16 cellular contexts compared by ENCODE assay signal in the genomic region with DNA sequence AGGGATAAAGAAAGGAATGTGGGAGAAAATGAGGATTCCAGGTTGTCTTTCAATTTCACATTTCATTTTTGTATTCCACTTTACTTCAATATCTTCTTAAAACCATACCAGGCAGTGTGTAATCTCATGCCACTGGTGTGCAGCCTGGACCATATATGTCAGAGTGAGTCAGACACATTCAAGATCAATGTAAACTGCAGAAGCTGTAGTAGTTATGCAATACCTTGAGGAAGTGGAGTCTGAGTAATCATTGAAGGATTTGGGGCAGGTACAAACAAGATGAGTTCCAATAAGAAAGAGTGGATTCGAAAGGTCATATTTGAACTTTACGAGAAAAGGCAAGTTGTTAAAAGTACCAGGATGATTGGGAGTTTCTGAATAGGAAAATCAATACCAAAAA. TPM values are rescaled to one million over a fixed set of nuclear protein-coding genes. Genes with fewer than 3 reads are reported as not detected.
DNase-seq lines count a peak whose midpoint lies in the region; ATAC-seq, FAIRE-seq and TF ChIP-seq lines count a peak whose summit lies in the region.
"Had no signal": no experiment of that assay in that cellular context is flagged by ENCODE, and none has a peak within 500 bp of the region (broad histone marks: within the 10 kb centered on the region; RNA-seq: fewer than 3 reads in every experiment).

No MANE protein-coding gene starts in this region.

- no peaks in the 10 kb centered on the region for H3K9me3 ChIP-seq in breast epithelium
- H3K9me3 ChIP-seq in upper lobe of right lung, result no peaks in the 10 kb centered on the region
- H3K9me3 ChIP-seq: testis had no signal

- H3K9me3 Mint-ChIP-seq in MCF 10A (ENCODE audit: unreplicated experiment), result peaks cover 20% of the 10 kb centered on the region
- H3K9me3 Mint-ChIP-seq in stimulated activated naive CD8-positive, alpha-beta T cell treated with anti-CD3 and anti-CD28 coated beads, Interleukin-15, amount 100 ng/mL, for 72 hours, result peaks cover 0 to 7% of the 10 kb centered on the region in 2 donors
- H3K9me3 Mint-ChIP-seq: activated naive CD8-positive, alpha-beta T cell treated with anti-CD3 and anti-CD28 coated beads for 36 hours had no signal

- H3K36me3 ChIP-seq in breast epithelium (no peaks in the 10 kb centered on the region), upper lobe of right lung (no peaks in the 10 kb centered on the region)

- intact Hi-C loops in MCF 10A (cut with micrococcal nuclease), result no loop called here
- intact Hi-C loops in breast epithelium (cut with DNase I; ENCODE audit: low total_unique reads), result no loop called here
- intact Hi-C loops in upper lobe of right lung (cut with DNase I), result no loop called here

- no peak for TF ChIP-seq POLR2A in breast epithelium (IDR thresholded peaks at IDR 0.05)

- H3K4me1 Mint-ChIP-seq in MCF 10A (ENCODE audit: insufficient read depth, unreplicated experiment), result peaks cover 10% of the 10 kb centered on the region
- no peaks in the 10 kb centered on the region for H3K4me1 Mint-ChIP-seq in stimulated activated naive CD8-positive, alpha-beta T cell treated with anti-CD3 and anti-CD28 coated beads, Interleukin-15, amount 100 ng/mL, for 72 hours
- H3K4me1 Mint-ChIP-seq: activated naive CD8-positive, alpha-beta T cell treated with anti-CD3 and anti-CD28 coated beads for 36 hours; IgD-negative memory B cell had no signal

- H3K36me3 Mint-ChIP-seq in MCF 10A (ENCODE audit: insufficient read depth, unreplicated experiment), result peaks cover 5% of the 10 kb centered on the region
- H3K36me3 Mint-ChIP-seq: activated naive CD8-positive, alpha-beta T cell treated with anti-CD3 and anti-CD28 coated beads for 36 hours; IgD-negative memory B cell had no signal

- no peak for TF ChIP-seq CTCF in MCF 10A (IDR thresholded peaks at IDR 0.05; ENCODE audit: unreplicated experiment)
- TF ChIP-seq CTCF in breast epithelium (IDR thresholded peaks at IDR 0.05), result no peak
- no peak for TF ChIP-seq CTCF in upper lobe of right lung (IDR thresholded peaks at IDR 0.05)

- no TSS peak for BruUV-seq in MCF 10A (replicated peaks; lab: Mats Ljungman, UMichigan)

- ATAC-seq in upper lobe of right lung, result peak; percentile 78
- no peak for ATAC-seq in stimulated activated naive CD8-positive, alpha-beta T cell treated with anti-CD3 and anti-CD28 coated beads, Interleukin-15, amount 100 ng/mL, for 72 hours
- ATAC-seq: right cardiac atrium had no signal

- H3K4me1 ChIP-seq in breast epithelium, result no peaks in the 10 kb centered on the region
- H3K4me1 ChIP-seq in upper lobe of right lung, result no peaks in the 10 kb centered on the region
- H3K4me1 ChIP-seq: testis had no signal

- H3K27me3 ChIP-seq in breast epithelium, result no peaks in the 10 kb centered on the region
- H3K27me3 ChIP-seq in upper lobe of right lung, result no peaks in the 10 kb centered on the region
- H3K27me3 ChIP-seq: testis had no signal

- H3K4me3 Mint-ChIP-seq in MCF 10A (ENCODE audit: unreplicated experiment), result peak overlapping the region; percentile 50
- H3K4me3 Mint-ChIP-seq in stimulated activated naive CD8-positive, alpha-beta T cell treated with anti-CD3 and anti-CD28 coated beads, Interleukin-15, amount 100 ng/mL, for 72 hours, result no peak overlapping the region
- H3K4me3 Mint-ChIP-seq: activated naive CD8-positive, alpha-beta T cell treated with anti-CD3 and anti-CD28 coated beads for 36 hours; IgD-negative memory B cell had no signal

- no peak overlapping the region for H3K27ac ChIP-seq in breast epithelium
- H3K27ac ChIP-seq in upper lobe of right lung, result no peak overlapping the region
- H3K27ac ChIP-seq: testis had no signal

- CTCF ChIA-PET in MCF 10A (lab: Yijun Ruan, JAX), result interaction anchor here (0.7 kb wide), 1 partner anchor 1773 kb away, joined by 3 read pairs; no protein-coding TSS in a partner anchor

- peak; percentile 60 for FAIRE-seq in RCC 7860 (lab: Jason Lieb, UNC)
- FAIRE-seq: A204.1 had no signal

- DNase-seq in MCF 10A (ENCODE audit: unreplicated experiment) (peak; percentile 93), breast epithelium (ENCODE audit: low spot score in 2 of 2) (no peak), RCC 7860 (ENCODE audit: low spot score) (peak; percentile 69), fibroblast of the conjunctiva (ENCODE audit: low read depth) (peak; percentile 18), upper lobe of right lung (no peak), DMS79 (lab: John Stamatoyannopoulos, UW) (no peak)
- DNase-seq in stimulated activated naive CD8-positive, alpha-beta T cell treated with anti-CD3 and anti-CD28 coated beads, Interleukin-15, amount 100 ng/mL, for 72 hours, result no peak
- DNase-seq in stimulated activated CD8-positive, alpha-beta memory T cell treated with anti-CD3 and anti-CD28 coated beads, Interleukin-4, amount 100 ng/mL, for 48 hours, result no peak
- DNase-seq: activated naive CD8-positive, alpha-beta T cell treated with anti-CD3 and anti-CD28 coated beads for 36 hours; right cardiac atrium; testis had no signal

- H3K27ac Mint-ChIP-seq in MCF 10A (ENCODE audit: low read depth, unreplicated experiment), result peak overlapping the region; percentile 57
- no peak overlapping the region for H3K27ac Mint-ChIP-seq in stimulated activated naive CD8-positive, alpha-beta T cell treated with anti-CD3 and anti-CD28 coated beads, Interleukin-15, amount 100 ng/mL, for 72 hours
- H3K27ac Mint-ChIP-seq: activated naive CD8-positive, alpha-beta T cell treated with anti-CD3 and anti-CD28 coated beads for 36 hours; IgD-negative memory B cell had no signal

- no peak overlapping the region for H3K4me3 ChIP-seq in breast epithelium
- no peak overlapping the region for H3K4me3 ChIP-seq in upper lobe of right lung
- H3K4me3 ChIP-seq: testis had no signal

- POLR2A ChIA-PET in MCF 10A (lab: Yijun Ruan, JAX), result interaction anchor here (0.8 to 1.3 kb wide), 3 partner anchors 24 to 462 kb away, joined by 3 to 4 read pairs (median 3); partner anchors contain the start of gene PIK3C2G

- H3K27me3 Mint-ChIP-seq in MCF 10A (ENCODE audit: insufficient read depth, unreplicated experiment), result no peaks in the 10 kb centered on the region
- no peaks in the 10 kb centered on the region for H3K27me3 Mint-ChIP-seq in stimulated activated naive CD8-positive, alpha-beta T cell treated with anti-CD3 and anti-CD28 coated beads, Interleukin-15, amount 100 ng/mL, for 72 hours
- H3K27me3 Mint-ChIP-seq: activated naive CD8-positive, alpha-beta T cell treated with anti-CD3 and anti-CD28 coated beads for 36 hours; IgD-negative memory B cell had no signal

RNA-seq across cellular contexts. Expression of gene PLCZ1, which starts 14.1 kb away (rescaled TPM):
- not detected in 2 replicates for total RNA-seq in MCF 10A (2022)
- total RNA-seq in breast epithelium, result not detected
- not detected for total RNA-seq in upper lobe of right lung
- total RNA-seq: activated naive CD8-positive, alpha-beta T cell treated with anti-CD3 and anti-CD28 coated beads for 36 hours; Daoy; dermis microvascular lymphatic vessel endothelial cell; mononuclear cell had no signal

RNA-seq across cellular contexts. Expression of gene CAPZA3, which starts 14.2 kb away (rescaled TPM):
- 0.28 and 0.49 TPM in 2 replicates for total RNA-seq in MCF 10A (2022)
- total RNA-seq in breast epithelium, result 1 to 10 TPM in 2 of 3 donors, not detected in 1; 2.0 to 3.5 TPM
- total RNA-seq in upper lobe of right lung, result not detected
- total RNA-seq: activated naive CD8-positive, alpha-beta T cell treated with anti-CD3 and anti-CD28 coated beads for 36 hours; Daoy; dermis microvascular lymphatic vessel endothelial cell; mononuclear cell; right cardiac atrium had no signal

Comparison
In these comparisons a context has a peak if more than half of its experiments do, and no peak if none do; other contexts are left out.
1. DNase-seq: peak in MCF 10A (single experiment), RCC 7860 (single experiment) and fibroblast of the conjunctiva (single experiment); none in breast epithelium (0 of 2), upper lobe of right lung (single experiment), DMS79 (single experiment), stimulated activated naive CD8-positive, alpha-beta T cell treated with anti-CD3 and anti-CD28 coated beads, Interleukin-15, amount 100 ng/mL, for 72 hours (0 of 2) and stimulated activated CD8-positive, alpha-beta memory T cell treated with anti-CD3 and anti-CD28 coated beads, Interleukin-4, amount 100 ng/mL, for 48 hours (single experiment).